9 cellular contexts compared by ENCODE assay signal in the genomic region with DNA sequence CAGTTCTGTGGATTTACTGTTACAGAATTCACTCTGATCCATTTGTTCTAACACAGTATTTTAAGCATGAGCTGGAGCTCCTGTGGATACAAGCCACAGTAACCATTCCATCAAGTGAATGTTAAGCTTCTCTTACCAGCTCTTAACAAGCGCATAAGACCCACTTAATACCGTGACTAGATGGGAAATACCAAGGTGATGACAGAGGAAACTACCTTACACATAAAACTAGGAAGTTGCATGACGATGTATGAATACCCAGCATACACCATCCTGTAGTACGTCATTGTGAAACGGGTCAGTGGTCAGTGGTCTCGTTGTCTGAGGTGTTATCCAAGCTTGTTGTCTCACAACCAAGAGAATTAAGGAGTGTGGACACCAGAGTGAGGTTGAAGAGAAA. TPM values are rescaled to one million over a fixed set of nuclear protein-coding genes. Genes with fewer than 3 reads are reported as not detected.
DNase-seq lines count a peak whose midpoint lies in the region; ATAC-seq and TF ChIP-seq lines count a peak whose summit lies in the region.
"Had no signal": no experiment of that assay in that cellular context is flagged by ENCODE, and none has a peak within 500 bp of the region (broad histone marks: within the 10 kb centered on the region; RNA-seq: fewer than 3 reads in every experiment).

No MANE protein-coding gene starts in this region.

- no peak overlapping the region for H3K9ac ChIP-seq in mesenchymal stem cell (ENCODE audit: low read length)
- H3K9ac ChIP-seq in MM.1S (ENCODE audit: low read length): no peak overlapping the region

- TF ChIP-seq CTCF in MM.1S (IDR thresholded peaks at IDR 0.05; ENCODE audit: low read length) (no peak), BE2C (IDR thresholded peaks at IDR 0.05; ENCODE audit: low read depth, low read length) (no peak), WERI-Rb-1 (IDR thresholded peaks at IDR 0.05; ENCODE audit: low read depth, low read length) (no peak)

- H3K4me3 Mint-ChIP-seq in IgD-negative memory B cell: peak overlapping the region; percentile 47 to 98 (median 80)

- WGBS in mesenchymal stem cell: 54% methylated on average over 6 of the region's 6 CpGs

- peak overlapping the region; percentile 37 for H2AK5ac ChIP-seq in mesenchymal stem cell (ENCODE audit: low read length, severe bottlenecking)

- no peaks in the 10 kb centered on the region for H3K27me3 Mint-ChIP-seq in IgD-negative memory B cell

- H3K4me3 ChIP-seq in mesenchymal stem cell (ENCODE audit: insufficient read depth in 1 of 2, low read depth in 1 of 2, low read length in 2 of 2): no peak overlapping the region
- H3K4me3 ChIP-seq in MM.1S (ENCODE audit: low read length): no peak overlapping the region
- H3K4me3 ChIP-seq in BE2C (ENCODE audit: low read depth, low read length): no peak overlapping the region
- no peak overlapping the region for H3K4me3 ChIP-seq in WERI-Rb-1 (ENCODE audit: low read depth, low read length)

- H3K9me3 ChIP-seq in mesenchymal stem cell (ENCODE audit: control insufficient read depth, low read length): no peaks in the 10 kb centered on the region
- H3K9me3 ChIP-seq in MM.1S (replicated peaks; ENCODE audit: insufficient read depth, low read length): no peaks in the 10 kb centered on the region
- no peaks in the 10 kb centered on the region for H3K9me3 ChIP-seq in BE2C
- H3K9me3 ChIP-seq in WERI-Rb-1 (ENCODE audit: severe bottlenecking): peaks cover 7% of the 10 kb centered on the region

- H3K27me3 ChIP-seq in mesenchymal stem cell (ENCODE audit: control insufficient read depth in 1 of 2, insufficient read depth in 1 of 2, low read length in 2 of 2) (peaks cover 0 to 4% of the 10 kb centered on the region in 2 experiments), MM.1S (replicated peaks; ENCODE audit: insufficient read depth, low read length) (no peaks in the 10 kb centered on the region), BE2C (no peaks in the 10 kb centered on the region; the same call in 1 of the 2 replicates), WERI-Rb-1 (ENCODE audit: insufficient read depth, low read depth, severe bottlenecking) (no peaks in the 10 kb centered on the region)

- peaks cover 3% of the 10 kb centered on the region for H3K36me3 Mint-ChIP-seq in IgD-negative memory B cell

- H3K14ac ChIP-seq in mesenchymal stem cell (ENCODE audit: low read length in 2 of 2): no peak overlapping the region

- H3K4ac ChIP-seq in mesenchymal stem cell (ENCODE audit: low read depth in 1 of 2, low read length in 2 of 2): peak overlapping the region in 1 of 2 experiments; percentile 21

- peaks cover 34 to 54% (median 45%) of the 10 kb centered on the region in 3 donors for H3K4me1 Mint-ChIP-seq in IgD-negative memory B cell

- H3K27ac ChIP-seq in mesenchymal stem cell (ENCODE audit: low read length, poor library complexity, severe bottlenecking) (peak overlapping the region; percentile 83), MM.1S (ENCODE audit: low read length) (no peak overlapping the region), WERI-Rb-1 (no peak overlapping the region)

- H3K4me1 ChIP-seq in mesenchymal stem cell (ENCODE audit: control insufficient read depth, insufficient read depth, low read depth, low read length) (peaks cover 6% of the 10 kb centered on the region), MM.1S (ENCODE audit: low read length) (peaks cover 4% of the 10 kb centered on the region; the same call in 1 of the 2 replicates), BE2C (no peaks in the 10 kb centered on the region)

- ATAC-seq in GM18498 (IDR thresholded peaks at IDR 0.05; ENCODE audit: unreplicated experiment) (peak; percentile 33), GM21515 (IDR thresholded peaks at IDR 0.05; ENCODE audit: unreplicated experiment) (peak; percentile 31)
- ATAC-seq: HCT116 had no signal

- no peak overlapping the region for H4K8ac ChIP-seq in mesenchymal stem cell (ENCODE audit: low read length)

- no peaks in the 10 kb centered on the region for H3K9me2 ChIP-seq in MM.1S (replicated peaks; ENCODE audit: insufficient read depth, low read length)

- no peak overlapping the region for H2BK15ac ChIP-seq in mesenchymal stem cell (ENCODE audit: low read depth, poor library complexity, severe bottlenecking)

- peak; percentile 82 for DNase-seq in mesenchymal stem cell
- DNase-seq in MM.1S: no peak
- no peak for DNase-seq in COR-L47 (lab: John Stamatoyannopoulos, UW)
- DNase-seq in BE2C: no peak
- no peak for DNase-seq in WERI-Rb-1

- no peak overlapping the region for H3K23ac ChIP-seq in mesenchymal stem cell (ENCODE audit: low read length in 2 of 2)

- no peak overlapping the region for H2BK120ac ChIP-seq in mesenchymal stem cell (ENCODE audit: low read depth, low read length)

- no peak overlapping the region for H2BK5ac ChIP-seq in mesenchymal stem cell (ENCODE audit: low read depth, low read length, poor library complexity, severe bottlenecking)

- no peaks in the 10 kb centered on the region for H3K79me2 ChIP-seq in MM.1S (ENCODE audit: low read length)

- H3K4me2 ChIP-seq in mesenchymal stem cell (ENCODE audit: low read length, poor library complexity, severe bottlenecking) (no peak overlapping the region), MM.1S (ENCODE audit: low read depth, low read length) (no peak overlapping the region)

- peak overlapping the region; percentile 95 to 99 (median 99) for H3K27ac Mint-ChIP-seq in IgD-negative memory B cell

- H4K91ac ChIP-seq in mesenchymal stem cell (ENCODE audit: low read length): no peak overlapping the region

- H3K18ac ChIP-seq in mesenchymal stem cell (ENCODE audit: low read depth in 1 of 2, low read length in 2 of 2): no peak overlapping the region

- H2AFZ ChIP-seq in mesenchymal stem cell (ENCODE audit: low read depth, low read length) (no peak overlapping the region), MM.1S (ENCODE audit: low read length) (no peak overlapping the region)

- H3K79me1 ChIP-seq in mesenchymal stem cell (replicated peaks; ENCODE audit: low read length, poor library complexity, severe bottlenecking): peaks cover 2% of the 10 kb centered on the region

- no peak overlapping the region for H2BK12ac ChIP-seq in mesenchymal stem cell (ENCODE audit: low read length in 2 of 2)

- no peaks in the 10 kb centered on the region for H4K20me1 ChIP-seq in MM.1S (ENCODE audit: insufficient read depth, low read length)

- H3F3A ChIP-seq in MM.1S (ENCODE audit: insufficient read depth, low read length): no peaks in the 10 kb centered on the region

- H3K36me3 ChIP-seq in mesenchymal stem cell (ENCODE audit: control insufficient read depth in 1 of 2, insufficient read depth in 2 of 2, low read depth in 1 of 2, low read length in 2 of 2) (no peaks in the 10 kb centered on the region), MM.1S (replicated peaks; ENCODE audit: insufficient read depth, low read length) (no peaks in the 10 kb centered on the region), BE2C (no peaks in the 10 kb centered on the region), WERI-Rb-1 (no peaks in the 10 kb centered on the region)

- H3K9me3 Mint-ChIP-seq in IgD-negative memory B cell: peaks cover 0 to 1% (median 0%) of the 10 kb centered on the region in 3 donors

RNA-seq across cellular contexts. Expression of gene GALC, which starts 2.0 kb away (rescaled TPM):
- polyA plus RNA-seq in IgD-negative memory B cell: 4.2 TPM
- polyA plus RNA-seq in mesenchymal stem cell (2013, experiment 1 of 2): 27.9 TPM
- 28.7 TPM for polyA plus RNA-seq in mesenchymal stem cell (2013, experiment 2 of 2)
- 14.7 TPM for polyA plus RNA-seq in BE2C (2012; ENCODE audit: insufficient read depth, insufficient read length, low read depth)

RNA-seq across cellular contexts. Expression of gene GPR65, which starts 10.0 kb away (rescaled TPM):
- polyA plus RNA-seq in IgD-negative memory B cell: 12.1 TPM
- polyA plus RNA-seq in mesenchymal stem cell (2013, experiment 1 of 2): 0.25 TPM
- 0.27 TPM for polyA plus RNA-seq in mesenchymal stem cell (2013, experiment 2 of 2)
- not detected for polyA plus RNA-seq in BE2C (2012; ENCODE audit: insufficient read depth, insufficient read length, low read depth)
